Comparison of ENCODE assay signal across 11 cellular contexts in the genomic region with DNA sequence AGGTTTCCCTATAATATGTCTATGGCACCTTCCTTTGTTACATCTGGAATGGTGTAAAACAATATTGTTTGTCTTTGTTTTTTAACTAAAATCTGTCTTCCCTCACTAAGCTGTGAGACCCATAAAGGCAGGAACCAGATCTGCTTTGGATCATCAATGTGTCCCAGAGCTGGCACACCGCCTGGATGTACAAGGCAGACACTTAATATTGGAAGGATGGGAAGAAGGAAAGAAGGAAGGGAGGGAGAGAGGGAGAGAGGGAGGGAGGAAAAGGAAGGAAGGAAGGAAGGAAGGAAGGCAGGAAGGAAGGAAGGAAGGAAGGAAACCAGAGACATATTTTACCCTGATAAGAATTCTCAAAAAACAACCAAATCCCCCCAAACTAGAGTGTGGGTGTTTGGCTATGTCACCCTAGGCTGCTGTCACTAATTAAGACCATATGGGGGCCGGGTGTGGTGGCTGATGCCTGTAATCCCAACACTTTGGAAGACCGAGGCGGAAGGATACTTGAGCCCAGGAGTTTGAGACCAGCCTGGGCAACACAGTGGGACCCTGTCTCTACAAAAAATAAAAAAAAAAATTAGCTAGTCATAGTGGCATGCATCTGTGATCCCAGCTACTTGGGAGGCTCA.
"Had no signal": no experiment of that assay in that cellular context is flagged by ENCODE, and none has a peak within 500 bp of the region (broad histone marks: within the 10 kb centered on the region; RNA-seq: fewer than 3 reads in every experiment).

No MANE protein-coding gene starts in this region.

- H3K9me3 ChIP-seq: right atrium auricular region, tibial artery had no signal

- H3K27ac ChIP-seq: right atrium auricular region, tibial artery had no signal

- H3K4me3 ChIP-seq: right atrium auricular region, tibial artery had no signal

- ATAC-seq: naive thymus-derived CD4-positive, alpha-beta T cell; stimulated activated effector memory CD8-positive, alpha-beta T cell treated with anti-CD3 and anti-CD28 coated beads, Interleukin-12 subunit alpha, Interleukin-12 subunit beta, amount 100 ng/mL, for 72 hours; T-cell had no signal

- H3K4me1 ChIP-seq: tibial artery had no signal

- DNase-seq: activated CD4-positive, alpha-beta T cell treated with anti-CD3 and anti-CD28 coated beads, Interleukin-2, amount 10 ng/mL, durations not matched to agents 24 days and 14 days; activated CD8-positive, alpha-beta memory T cell treated with anti-CD3 and anti-CD28 coated beads for 24 hours; activated naive CD4-positive, alpha-beta T cell treated with anti-CD3 and anti-CD28 coated beads, Interleukin-2, amount 10 ng/mL, durations not matched to agents 7 days and 5 days; effector CD4-positive, alpha-beta T cell; naive thymus-derived CD4-positive, alpha-beta T cell; T-cell; T1000; tibial artery had no signal

- H3K9me3 Mint-ChIP-seq: activated CD4-positive, alpha-beta T cell treated with anti-CD3 and anti-CD28 coated beads, Interleukin-2, amount 10 ng/mL, durations not matched to agents 24 days and 14 days; activated naive CD4-positive, alpha-beta T cell treated with anti-CD3 and anti-CD28 coated beads, Interleukin-2, amount 10 ng/mL, durations not matched to agents 7 days and 5 days; activated T-helper 2 cell treated with anti-CD3 and anti-CD28 coated beads, Interferon-gamma antibody, Interleukin-2, Interleukin-4, amounts not matched to agents 10 μg/mL and 5 μg/mL and 100 μg/mL, durations not matched to agents 14 hours and 24 hours and 36 hours; stimulated activated effector memory CD8-positive, alpha-beta T cell treated with anti-CD3 and anti-CD28 coated beads, Interleukin-12 subunit alpha, Interleukin-12 subunit beta, amount 100 ng/mL, for 72 hours; T-cell had no signal

- H3K27me3 ChIP-seq: right atrium auricular region, tibial artery had no signal

- H3K36me3 Mint-ChIP-seq: activated naive CD4-positive, alpha-beta T cell treated with anti-CD3 and anti-CD28 coated beads, Interleukin-2, amount 10 ng/mL, durations not matched to agents 7 days and 5 days; stimulated activated effector memory CD8-positive, alpha-beta T cell treated with anti-CD3 and anti-CD28 coated beads, Interleukin-12 subunit alpha, Interleukin-12 subunit beta, amount 100 ng/mL, for 72 hours; T-cell had no signal

- H3K27ac Mint-ChIP-seq: activated CD4-positive, alpha-beta T cell treated with anti-CD3 and anti-CD28 coated beads, Interleukin-2, amount 10 ng/mL, durations not matched to agents 24 days and 14 days; activated T-helper 2 cell treated with anti-CD3 and anti-CD28 coated beads, Interferon-gamma antibody, Interleukin-2, Interleukin-4, amounts not matched to agents 10 μg/mL and 5 μg/mL and 100 μg/mL, durations not matched to agents 14 hours and 24 hours and 36 hours; stimulated activated effector memory CD8-positive, alpha-beta T cell treated with anti-CD3 and anti-CD28 coated beads, Interleukin-12 subunit alpha, Interleukin-12 subunit beta, amount 100 ng/mL, for 72 hours; T-cell had no signal

- H3K27me3 Mint-ChIP-seq: T-cell had no signal

- H3K4me3 Mint-ChIP-seq: activated CD4-positive, alpha-beta T cell treated with anti-CD3 and anti-CD28 coated beads, Interleukin-2, amount 10 ng/mL, durations not matched to agents 24 days and 14 days; activated naive CD4-positive, alpha-beta T cell treated with anti-CD3 and anti-CD28 coated beads, Interleukin-2, amount 10 ng/mL, durations not matched to agents 7 days and 5 days; naive thymus-derived CD4-positive, alpha-beta T cell; stimulated activated effector memory CD8-positive, alpha-beta T cell treated with anti-CD3 and anti-CD28 coated beads, Interleukin-12 subunit alpha, Interleukin-12 subunit beta, amount 100 ng/mL, for 72 hours; T-cell had no signal
